Comparison of ENCODE assay signal across 8 cellular contexts in the genomic region with DNA sequence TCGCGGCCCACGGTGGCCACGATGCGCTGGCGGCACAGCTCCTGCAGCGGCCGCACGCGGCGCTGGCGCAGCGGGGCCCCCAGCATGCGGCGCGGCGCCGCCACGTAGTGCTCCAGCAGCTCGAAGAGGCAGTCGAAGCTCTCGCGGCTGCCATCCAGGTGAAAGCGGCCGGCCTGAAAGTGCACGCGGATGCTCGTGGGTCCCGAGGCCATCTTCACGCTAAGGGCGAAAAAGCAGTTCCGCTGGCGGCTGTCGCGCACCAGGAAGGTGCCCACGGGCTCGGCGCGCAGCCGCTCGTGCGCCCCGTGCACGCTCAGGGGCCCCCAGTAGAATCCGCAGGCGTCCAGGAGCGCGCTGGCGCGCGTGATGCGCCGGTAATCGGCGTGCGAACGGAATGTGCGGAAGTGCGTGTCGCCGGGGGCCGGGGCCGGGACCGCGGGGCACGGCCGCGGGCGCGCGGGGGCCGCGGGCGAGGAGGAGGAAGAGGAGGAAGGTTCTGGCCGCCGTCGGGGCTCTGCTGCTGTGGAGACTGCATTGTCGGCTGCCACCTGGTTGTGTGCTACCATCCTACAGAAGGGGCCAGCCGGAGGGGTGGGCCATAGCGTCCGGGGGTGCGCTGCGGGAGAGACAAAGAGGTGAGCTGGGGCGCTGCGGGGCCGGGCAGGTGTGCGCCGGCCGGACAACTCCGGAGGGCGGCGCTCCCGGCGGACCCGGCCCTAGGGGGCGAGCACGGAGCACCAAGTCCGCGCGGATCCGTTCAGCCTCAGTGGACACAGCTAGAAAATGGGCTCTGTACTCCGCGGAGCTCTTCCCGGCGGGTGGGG. TPM values are rescaled to one million over a fixed set of nuclear protein-coding genes. Genes with fewer than 3 reads are reported as not detected.
A peak's percentile ranks its signal among the peaks of the same experiment; 100 is the strongest.
DNase-seq lines count a peak whose midpoint lies in the region; ATAC-seq and TF ChIP-seq lines count a peak whose summit lies in the region.

No MANE protein-coding gene starts in this region.

- H3K36me3 ChIP-seq in mesendoderm (ENCODE audit: control insufficient read depth, insufficient read depth, low read length) (peaks cover 9% of the 10 kb centered on the region), suprapubic skin (no peaks in the 10 kb centered on the region)

- peaks cover 3% of the 10 kb centered on the region for H3K4me1 ChIP-seq in mesendoderm (ENCODE audit: control insufficient read depth, low read depth, low read length)
- H3K4me1 ChIP-seq in suprapubic skin: peaks cover 51% of the 10 kb centered on the region

- no peaks in the 10 kb centered on the region for H3K27me3 ChIP-seq in mesendoderm (ENCODE audit: insufficient read depth, low read length, poor library complexity)
- H3K27me3 ChIP-seq in suprapubic skin: no peaks in the 10 kb centered on the region

- peak overlapping the region; percentile 73 for H3K4me2 ChIP-seq in mesendoderm (ENCODE audit: low read length)

- peaks cover 49% of the 10 kb centered on the region for H3K36me3 Mint-ChIP-seq in activated CD4-positive, alpha-beta T cell treated with anti-CD3 and anti-CD28 coated beads for 36 hours (ENCODE audit: low read depth)

- H3K27me3 Mint-ChIP-seq in activated CD4-positive, alpha-beta T cell treated with anti-CD3 and anti-CD28 coated beads for 36 hours: no peaks in the 10 kb centered on the region

- peak overlapping the region; percentile 80 for H3K56ac ChIP-seq in mesendoderm (ENCODE audit: low read length)

- TF ChIP-seq CTCF in AG10803 (conservative IDR thresholded peaks at IDR 0.05; ENCODE audit: low read length): no peak
- TF ChIP-seq CTCF in suprapubic skin (IDR thresholded peaks at IDR 0.05): peak in 1 of 2 donors; percentile 20

- peak overlapping the region; percentile 95 for H3K23ac ChIP-seq in mesendoderm (ENCODE audit: low read length)

- ATAC-seq in GM18907 (IDR thresholded peaks at IDR 0.05; ENCODE audit: unreplicated experiment) (peak; percentile 3), HG03469 (IDR thresholded peaks at IDR 0.05; ENCODE audit: unreplicated experiment) (no peak)
- ATAC-seq in activated CD4-positive, alpha-beta T cell treated with anti-CD3 and anti-CD28 coated beads for 36 hours: no peak

- no peak overlapping the region for H4K8ac ChIP-seq in mesendoderm (ENCODE audit: low read depth, low read length)

- TF ChIP-seq EP300 in suprapubic skin (IDR thresholded peaks at IDR 0.05): no peak

- H4K5ac ChIP-seq in mesendoderm (ENCODE audit: low read length): no peak overlapping the region

- DNase-seq in AG10803 (ENCODE audit: low read depth) (peak; percentile 41), ecto neural progenitor cell (ENCODE audit: low spot score) (peak; percentile 71), mesendoderm (no peak), suprapubic skin (ENCODE audit: low spot score in 2 of 2) (no peak)
- no peak for DNase-seq in Jurkat, Clone E6-1 (ENCODE audit: low read depth, low spot score)
- DNase-seq in activated CD4-positive, alpha-beta T cell treated with anti-CD3 and anti-CD28 coated beads for 36 hours: peak; percentile 76

- no peak overlapping the region for H2BK120ac ChIP-seq in mesendoderm (ENCODE audit: low read depth, low read length)

- H3K79me2 ChIP-seq in mesendoderm (ENCODE audit: control insufficient read depth, insufficient read depth, low read length): peaks cover 26% of the 10 kb centered on the region

- peak overlapping the region; percentile 95 for H3K27ac Mint-ChIP-seq in activated CD4-positive, alpha-beta T cell treated with anti-CD3 and anti-CD28 coated beads for 36 hours

- no peak overlapping the region for H3K4ac ChIP-seq in mesendoderm (ENCODE audit: low read depth, low read length)

- WGBS in mesendoderm (ENCODE audit: extremely low coverage, insufficient coverage, low lambda C conversion rate): no CpG with 5 or more reads among the region's 105 CpGs
- WGBS in suprapubic skin: 2% methylated on average over 20 of the region's 105 CpGs

- no peaks in the 10 kb centered on the region for H3K9me3 Mint-ChIP-seq in activated CD4-positive, alpha-beta T cell treated with anti-CD3 and anti-CD28 coated beads for 36 hours (ENCODE audit: low read depth)

- CTCF ChIA-PET in activated CD4-positive, alpha-beta T cell treated with anti-CD3 and anti-CD28 coated beads for 36 hours (lab: Charles Lee): interaction anchor here (0.7 to 3.5 kb wide), 15 partner anchors 30 to 301 kb away, joined by 3 to 34 read pairs (median 5); no protein-coding TSS in a partner anchor

- H2BK5ac ChIP-seq in mesendoderm (ENCODE audit: low read length): no peak overlapping the region

- H3K27ac ChIP-seq in mesendoderm (ENCODE audit: low read depth, low read length) (peak overlapping the region; percentile 91), suprapubic skin (peak overlapping the region; percentile 96)

- H3K4me3 Mint-ChIP-seq in activated CD4-positive, alpha-beta T cell treated with anti-CD3 and anti-CD28 coated beads for 36 hours: peak overlapping the region; percentile 87

- no peak for TF ChIP-seq POLR2A in suprapubic skin (IDR thresholded peaks at IDR 0.05)

- peaks cover 54% of the 10 kb centered on the region for H3K4me1 Mint-ChIP-seq in activated CD4-positive, alpha-beta T cell treated with anti-CD3 and anti-CD28 coated beads for 36 hours

- H2AK5ac ChIP-seq in mesendoderm (ENCODE audit: low read length): no peak overlapping the region

- no peaks in the 10 kb centered on the region for H3K9me3 ChIP-seq in suprapubic skin

- H2BK15ac ChIP-seq in mesendoderm (replicated peaks; ENCODE audit: low read depth): no peak overlapping the region

- peak overlapping the region; percentile 54 for H3K18ac ChIP-seq in mesendoderm (ENCODE audit: low read length)

- peak overlapping the region; percentile 78 for H3K9ac ChIP-seq in mesendoderm (ENCODE audit: low read length)

- H3K4me3 ChIP-seq in AG10803 (ENCODE audit: low read length) (peak overlapping the region; percentile 65), mesendoderm (ENCODE audit: low read length) (peak overlapping the region; percentile 80), suprapubic skin (peak overlapping the region; percentile 89)
- H3K4me3 ChIP-seq in Jurkat, Clone E6-1 (ENCODE audit: low read length): peak overlapping the region; percentile 58

- peaks cover 12% of the 10 kb centered on the region for H3K79me1 ChIP-seq in mesendoderm (ENCODE audit: low read length)

- intact Hi-C loops in activated CD4-positive, alpha-beta T cell treated with anti-CD3 and anti-CD28 coated beads for 36 hours (cut with DNase I, micrococcal nuclease): loop anchor here (1.0 to 5.0 kb wide), 6 partner anchors 42 to 527 kb away; partner anchors contain the start of gene TXNDC11 (in 1 of the 2)

- POLR2A ChIA-PET in activated CD4-positive, alpha-beta T cell treated with anti-CD3 and anti-CD28 coated beads for 36 hours (lab: Charles Lee): interaction anchor here (0.5 to 4.5 kb wide), 27 partner anchors 8 to 488 kb away, joined by 3 to 79 read pairs (median 6); partner anchors contain the start of gene TXNDC11

RNA-seq across cellular contexts. Expression of gene SOCS1, which starts 0.9 kb away (rescaled TPM):
- polyA plus RNA-seq in Jurkat, Clone E6-1 (2012; ENCODE audit: insufficient read depth, insufficient read length): 2.2 TPM
- total RNA-seq in activated CD4-positive, alpha-beta T cell treated with anti-CD3 and anti-CD28 coated beads for 36 hours: 100 to 1,000 TPM in 1 of 2 experiments, 10 to 100 TPM in 1; 100.0 to 103 TPM
- polyA plus RNA-seq in mesendoderm (2013, experiment 1 of 2): 62.9 TPM
- 59.7 TPM for polyA plus RNA-seq in mesendoderm (2013, experiment 2 of 2)
- total RNA-seq in suprapubic skin: 10 to 100 TPM in 1 of 4 donors, 1 to 10 TPM in 3; 3.9 to 15.4 (median 7.5) TPM

RNA-seq across cellular contexts. Expression of gene TNP2, which starts 14.0 kb away (rescaled TPM):
- not detected for polyA plus RNA-seq in Jurkat, Clone E6-1 (2012; ENCODE audit: insufficient read depth, insufficient read length)
- total RNA-seq in activated CD4-positive, alpha-beta T cell treated with anti-CD3 and anti-CD28 coated beads for 36 hours: not detected
- not detected for polyA plus RNA-seq in mesendoderm (2013, experiment 1 of 2)
- not detected for polyA plus RNA-seq in mesendoderm (2013, experiment 2 of 2)
- total RNA-seq in suprapubic skin: not detected

RNA-seq across cellular contexts. Expression of gene PRM3, which starts 18.3 kb away (rescaled TPM):
- polyA plus RNA-seq in Jurkat, Clone E6-1 (2012; ENCODE audit: insufficient read depth, insufficient read length): not detected
- total RNA-seq in activated CD4-positive, alpha-beta T cell treated with anti-CD3 and anti-CD28 coated beads for 36 hours: not detected
- polyA plus RNA-seq in mesendoderm (2013, experiment 1 of 2): not detected
- polyA plus RNA-seq in mesendoderm (2013, experiment 2 of 2): not detected
- not detected for total RNA-seq in suprapubic skin

RNA-seq across cellular contexts. Expression of gene PRM2, which starts 21.2 kb away (rescaled TPM):
- not detected for polyA plus RNA-seq in Jurkat, Clone E6-1 (2012; ENCODE audit: insufficient read depth, insufficient read length)
- total RNA-seq in activated CD4-positive, alpha-beta T cell treated with anti-CD3 and anti-CD28 coated beads for 36 hours: not detected
- not detected for polyA plus RNA-seq in mesendoderm (2013, experiment 1 of 2)
- not detected for polyA plus RNA-seq in mesendoderm (2013, experiment 2 of 2)
- total RNA-seq in suprapubic skin: not detected

RNA-seq across cellular contexts. Expression of gene PRM1, which starts 26.0 kb away (rescaled TPM):
- polyA plus RNA-seq in Jurkat, Clone E6-1 (2012; ENCODE audit: insufficient read depth, insufficient read length): not detected
- not detected for total RNA-seq in activated CD4-positive, alpha-beta T cell treated with anti-CD3 and anti-CD28 coated beads for 36 hours
- polyA plus RNA-seq in mesendoderm (2013, experiment 1 of 2): 1.9 TPM
- polyA plus RNA-seq in mesendoderm (2013, experiment 2 of 2): 2.6 TPM
- total RNA-seq in suprapubic skin: not detected

Comparison
In these comparisons a context has a peak if more than half of its experiments do, and no peak if none do; other contexts are left out.
1. DNase-seq: peak in AG10803 (single experiment), activated CD4-positive, alpha-beta T cell treated with anti-CD3 and anti-CD28 coated beads for 36 hours (single experiment) and ecto neural progenitor cell (single experiment); none in Jurkat, Clone E6-1 (single experiment), mesendoderm (single experiment) and suprapubic skin (0 of 2).
2. RNA of gene SOCS1, which starts 0.9 kb away (total RNA-seq): 100.0 to 103 TPM in activated CD4-positive, alpha-beta T cell treated with anti-CD3 and anti-CD28 coated beads for 36 hours; 3.9 to 15.4 TPM in suprapubic skin; every median in the first group is over 4 times any median in the second.
3. Peak in every context shown above with its lines, with median percentiles within 50 percentile points of each other: H3K4me3 ChIP-seq.